9 cellular contexts compared by ENCODE assay signal in the genomic region with DNA sequence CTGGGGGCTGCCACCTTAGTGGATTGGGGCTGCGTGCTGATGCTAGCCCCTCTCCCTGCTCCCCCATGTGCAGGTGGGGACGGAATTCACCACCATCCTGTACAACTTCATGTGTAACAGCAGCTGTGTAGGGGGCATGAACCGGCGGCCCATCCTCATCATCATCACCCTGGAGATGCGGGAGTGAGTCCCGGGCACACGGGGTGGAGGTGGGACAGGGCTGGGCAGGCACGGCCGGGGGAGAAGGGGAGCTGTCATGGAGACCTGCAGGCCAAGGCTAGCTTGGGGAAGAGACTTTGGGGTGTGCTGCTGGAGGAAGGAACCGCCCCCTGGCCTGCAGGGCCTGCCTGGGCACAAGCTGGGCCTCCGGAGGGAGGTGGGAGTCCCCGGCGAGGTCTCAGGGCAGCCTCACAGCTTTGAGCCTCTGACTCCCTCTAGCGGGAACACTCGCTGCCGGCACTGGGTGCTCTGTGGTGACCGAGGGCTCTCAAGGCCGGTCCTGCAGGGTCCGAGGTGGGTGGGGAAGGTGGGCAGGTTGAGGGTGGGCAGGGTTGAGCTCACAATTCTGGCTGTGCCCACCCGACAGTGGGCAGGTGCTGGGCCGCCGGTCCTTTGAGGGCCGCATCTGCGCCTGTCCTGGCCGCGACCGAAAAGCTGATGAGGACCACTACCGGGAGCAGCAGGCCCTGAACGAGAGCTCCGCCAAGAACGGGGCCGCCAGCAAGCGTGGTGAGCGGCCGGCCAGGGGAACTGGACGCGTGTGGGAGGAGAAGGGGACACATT. TPM values are rescaled to one million over a fixed set of nuclear protein-coding genes. Genes with fewer than 3 reads are reported as not detected.
DNase-seq lines count a peak whose midpoint lies in the region; ATAC-seq, FAIRE-seq and TF ChIP-seq lines count a peak whose summit lies in the region.
"Had no signal": no experiment of that assay in that cellular context is flagged by ENCODE, and none has a peak within 500 bp of the region (broad histone marks: within the 10 kb centered on the region; RNA-seq: fewer than 3 reads in every experiment).

No MANE protein-coding gene starts in this region.

- H3K4ac ChIP-seq in H1 (replicated peaks; ENCODE audit: insufficient read length, low read depth, low read length) = no peak overlapping the region

- no peak overlapping the region for H3K9ac ChIP-seq in H1 (replicated peaks in 1 of 4; ENCODE audit: extremely low read depth in 1 of 4, low read depth in 3 of 4, low read length in 3 of 4)

- H3K27ac ChIP-seq in H1 (ENCODE audit: low read depth, low read length) = no peak overlapping the region

- peak; percentile 70 for TF ChIP-seq CTCF in GM12872 (IDR thresholded peaks at IDR 0.05; ENCODE audit: insufficient read depth, low read depth, low read length)
- peak; percentile 76 for TF ChIP-seq CTCF in NB4 (IDR thresholded peaks at IDR 0.05; ENCODE audit: low read depth, low read length)
- TF ChIP-seq CTCF in H1 (IDR thresholded peaks at IDR 0.05; ENCODE audit: control extremely low read depth in 1 of 3, insufficient read depth in 1 of 3, low read depth in 1 of 3, low read length in 3 of 3) = peak in 2 of 3 experiments; percentile 71 to 83; a peak in 3 of 4 replicates
- peak; percentile 34 for TF ChIP-seq CTCF in osteocyte (IDR thresholded peaks at IDR 0.05)

- peak; percentile 77 for DNase-seq in NB4 (ENCODE audit: low read depth)
- peak in 1 of 2 experiments; percentile 83 for DNase-seq in H1 (ENCODE audit: low read depth in 1 of 2, low spot score in 2 of 2)
- DNase-seq in osteocyte (ENCODE audit: extremely low spot score, unreplicated experiment) = no peak
- DNase-seq in foreskin melanocyte = no peak
- DNase-seq: right cardiac atrium had no signal

- no peaks in the 10 kb centered on the region for H3K9me3 ChIP-seq in H1 (ENCODE audit: insufficient read depth in 2 of 2, low read depth in 1 of 2, low read length in 1 of 2)

- H3K4me3 Mint-ChIP-seq in osteocyte (ENCODE audit: unreplicated experiment) = no peak overlapping the region

- H2BK15ac ChIP-seq in H1 (ENCODE audit: low read length) = no peak overlapping the region

- H3K9me3 Mint-ChIP-seq in osteocyte (ENCODE audit: unreplicated experiment) = no peaks in the 10 kb centered on the region

- no peak overlapping the region for H4K91ac ChIP-seq in H1 (replicated peaks; ENCODE audit: insufficient read length, low read length)

- no peaks in the 10 kb centered on the region for H3K79me1 ChIP-seq in H1 (ENCODE audit: low read depth, low read length)

- WGBS in H1 (ENCODE audit: extremely low coverage in 1 of 2, insufficient coverage in 1 of 2, insufficient read length in 1 of 2, insufficient replicate concordance in 2 of 2, low coverage in 1 of 2, low lambda C conversion rate in 2 of 2, missing lambda C conversion rate in 1 of 2), 2 experiments = 64% methylated on average over 36 of the region's 37 CpGs; no CpG with 5 or more reads in 1 of the 2 experiments

- H2AFZ ChIP-seq in H1 (ENCODE audit: low read length) = no peak overlapping the region

- no peak overlapping the region for H3K23ac ChIP-seq in H1 (ENCODE audit: insufficient read length)

- peak overlapping the region; percentile 30 for H3K56ac ChIP-seq in H1 (replicated peaks; ENCODE audit: insufficient read length, low read depth, low read length)

- no peaks in the 10 kb centered on the region for H3K79me2 ChIP-seq in H1 (ENCODE audit: control insufficient read depth in 1 of 2, insufficient read depth in 2 of 2, low read length in 2 of 2)

- no peaks in the 10 kb centered on the region for H3K36me3 Mint-ChIP-seq in osteocyte (ENCODE audit: unreplicated experiment)

- no peak overlapping the region for H2AK5ac ChIP-seq in H1 (ENCODE audit: low read depth, low read length)

- H3K4me1 Mint-ChIP-seq in osteocyte (ENCODE audit: unreplicated experiment) = peaks cover 6% of the 10 kb centered on the region

- no peak overlapping the region for H4K8ac ChIP-seq in H1 (ENCODE audit: extremely low read depth, insufficient read depth, low read length)

- POLR2A ChIA-PET in H1 (lab: Charles Lee; ENCODE audit: partially characterized antibody) = interaction anchor here (0.8 to 1.4 kb wide), 6 partner anchors 13 to 174 kb away, joined by 3 to 6 read pairs (median 3); no protein-coding TSS in a partner anchor

- H2BK5ac ChIP-seq in H1 (ENCODE audit: low read depth, low read length) = no peak overlapping the region

- H4K20me1 ChIP-seq in H1 (replicated peaks in 1 of 2; ENCODE audit: control insufficient read depth in 1 of 2, insufficient read depth in 2 of 2, low read length in 2 of 2) = peaks cover 0 to 9% of the 10 kb centered on the region in 2 experiments

- H3K14ac ChIP-seq in H1 (ENCODE audit: insufficient read length) = no peak overlapping the region

- H2BK12ac ChIP-seq in H1 (ENCODE audit: low read depth, low read length) = no peak overlapping the region

- no peak for TF ChIP-seq POLR2A in NB4 (IDR thresholded peaks at IDR 0.05; ENCODE audit: extremely low read depth, insufficient read length)
- no peak for TF ChIP-seq POLR2A in H1 (IDR thresholded peaks at IDR 0.05; ENCODE audit: control extremely low read depth in 1 of 2, low read depth in 2 of 2, low read length in 2 of 2)

- H3K18ac ChIP-seq in H1 (ENCODE audit: extremely low read depth, low read length) = no peak overlapping the region

- H3K36me3 ChIP-seq in H1 (ENCODE audit: control insufficient read depth in 2 of 4, insufficient read depth in 4 of 4, low read length in 3 of 4) = no peaks in the 10 kb centered on the region

- FAIRE-seq in H1 (lab: Jason Lieb, UNC) = no peak

- no peak overlapping the region for H3K4me2 ChIP-seq in H1 (ENCODE audit: insufficient read depth in 1 of 2, low read depth in 2 of 2, low read length in 2 of 2)

- peaks cover 15% of the 10 kb centered on the region; the same call in 1 of the 2 replicates for H3K23me2 ChIP-seq in H1 (ENCODE audit: low read depth, low read length)

- peak; percentile 63 to 74 for TF ChIP-seq RAD21 in H1 (IDR thresholded peaks at IDR 0.05 in 1 of 2, conservative IDR thresholded peaks at IDR 0.05 in 1 of 2; ENCODE audit: low read depth in 2 of 2, low read length in 2 of 2)

- TF ChIP-seq EP300 in H1 (IDR thresholded peaks at IDR 0.05; ENCODE audit: borderline replicate concordance in 1 of 2, low read depth in 2 of 2, low read length in 2 of 2) = no peak

- peaks cover 0 to 4% (median 2%) of the 10 kb centered on the region in 4 experiments; a peak in 4 of 7 replicates for H3K4me1 ChIP-seq in H1 (replicated peaks in 1 of 4; ENCODE audit: control insufficient read depth in 3 of 4, insufficient read depth in 4 of 4, low read length in 3 of 4)

- H4K5ac ChIP-seq in H1 (ENCODE audit: insufficient read length, low read depth, low read length) = no peak overlapping the region

- H3K4me3 ChIP-seq in NB4 (ENCODE audit: low read depth, low read length) = no peak overlapping the region
- no peak overlapping the region for H3K4me3 ChIP-seq in H1 (ENCODE audit: extremely low read depth in 1 of 4, insufficient read depth in 2 of 4, low read depth in 3 of 4, low read length in 4 of 4)

- H3K27me3 ChIP-seq in H1 (replicated peaks in 1 of 4; ENCODE audit: control insufficient read depth in 3 of 4, extremely low read depth in 1 of 4, insufficient read depth in 3 of 4, low read length in 3 of 4) = no peaks in the 10 kb centered on the region; a peak in 3 of 7 replicates

- H2BK20ac ChIP-seq in H1 (ENCODE audit: low read length) = no peak overlapping the region

- H2BK120ac ChIP-seq in H1 (replicated peaks; ENCODE audit: low read depth, low read length) = no peak overlapping the region

- H3K27ac Mint-ChIP-seq in osteocyte (ENCODE audit: unreplicated experiment) = no peak overlapping the region

- CTCF ChIA-PET in H1 (lab: Charles Lee; ENCODE audit: partially characterized antibody) = interaction anchor here (0.6 to 2.4 kb wide), 37 partner anchors 8 to 1995 kb away, joined by 3 to 18 read pairs (median 4); no protein-coding TSS in a partner anchor

- no peaks in the 10 kb centered on the region for H3K27me3 Mint-ChIP-seq in osteocyte (ENCODE audit: unreplicated experiment)

- ATAC-seq in activated CD4-positive, CD25-positive, alpha-beta regulatory T cell treated with anti-CD3 and anti-CD28 coated beads, Interleukin-2, amount 50 U/mL, for 24 hours = no peak
- ATAC-seq in GM19324 (IDR thresholded peaks at IDR 0.05; ENCODE audit: low FRiP score, unreplicated experiment) = no peak
- ATAC-seq in HG03025 (IDR thresholded peaks at IDR 0.05; ENCODE audit: low FRiP score, unreplicated experiment) = no peak

TF ChIP-seq in H1, 55 proteins besides CTCF, POLR2A, EP300 and RAD21 (continues in another document):
- TF ChIP-seq BRCA1 (IDR thresholded peaks at IDR 0.05; ENCODE audit: low read depth, low read length) (no peak), TAF7 (optimal IDR thresholded peaks at IDR 0.05; ENCODE audit: borderline replicate concordance, low read depth, low read length) (no peak), GABPA (IDR thresholded peaks at IDR 0.05; ENCODE audit: borderline replicate concordance, insufficient read depth, low read length) (peak; percentile 76; the same call in 1 of the 2 replicates), ASH2L (IDR thresholded peaks at IDR 0.05; ENCODE audit: low read length) (no peak)

RNA-seq across cellular contexts. Expression of gene CCDC27, which starts 25.0 kb away (rescaled TPM):
- total RNA-seq in H1 (2021; fragmentation: NEBNext Ultra II Directional; extraction: Animal tissue kit (Norgen Biotek cat#: 25700)) = not detected in 2 replicates
- polyA plus RNA-seq in H1 (2011; rRNA removed) = 0.15 and 0.17 TPM in 2 replicates
- polyA plus RNA-seq in H1 (2011; cell fraction: cytosol; rRNA removed) = 0.12 TPM
- 0.26 TPM for polyA plus RNA-seq in H1 (2011; cell fraction: nucleus; rRNA removed)
- polyA plus RNA-seq in H1 (2012, experiment 1 of 2) = 0.08 to 0.36 TPM (median 0.20 TPM) in 4 replicates
- polyA plus RNA-seq in H1 (2012, experiment 2 of 2) = not detected
- 0.04 TPM for polyA plus RNA-seq in H1 (2013, experiment 1 of 2)
- 0.06 TPM for polyA plus RNA-seq in H1 (2013, experiment 2 of 2)
- 0.12 and 0.25 TPM in 2 replicates for polyA minus RNA-seq in H1 (2011; rRNA and poly(A)+ RNA removed)
- polyA minus RNA-seq in H1 (2011; cell fraction: cytosol; rRNA and poly(A)+ RNA removed) = not detected
- polyA minus RNA-seq in H1 (2011; cell fraction: nucleus; rRNA and poly(A)+ RNA removed) = 0.20 TPM
- not detected in 2 replicates for total RNA-seq in osteocyte
- polyA plus RNA-seq: right cardiac atrium had no signal

RNA-seq across cellular contexts. Expression of gene SMIM1, which starts 45.3 kb away (rescaled TPM):
- total RNA-seq in H1 (2021; fragmentation: NEBNext Ultra II Directional; extraction: Animal tissue kit (Norgen Biotek cat#: 25700)) = 6.1 and 7.7 TPM in 2 replicates
- polyA plus RNA-seq in H1 (2011; rRNA removed) = 9.7 and 12.1 TPM in 2 replicates
- polyA plus RNA-seq in H1 (2011; cell fraction: cytosol; rRNA removed) = 6.3 TPM
- 4.4 TPM for polyA plus RNA-seq in H1 (2011; cell fraction: nucleus; rRNA removed)
- 2.5 to 6.1 TPM (median 4.8 TPM) in 3 of 4 replicates, not detected in the other for polyA plus RNA-seq in H1 (2012, experiment 1 of 2)
- polyA plus RNA-seq in H1 (2012, experiment 2 of 2) = 8.5 TPM
- 4.4 TPM for polyA plus RNA-seq in H1 (2013, experiment 1 of 2)
- polyA plus RNA-seq in H1 (2013, experiment 2 of 2) = 4.2 TPM
- polyA minus RNA-seq in H1 (2011; rRNA and poly(A)+ RNA removed) = 0.60 TPM in 1 of 2 replicates, not detected in the other
- polyA minus RNA-seq in H1 (2011; cell fraction: cytosol; rRNA and poly(A)+ RNA removed) = 18.3 TPM
- 9.5 TPM for polyA minus RNA-seq in H1 (2011; cell fraction: nucleus; rRNA and poly(A)+ RNA removed)
- 0.73 and 1.3 TPM in 2 replicates for total RNA-seq in osteocyte
